27 cellular contexts compared by ENCODE assay signal in genomic region chr17:57247261-57247660, GRCh38.
"Had no signal": no experiment of that assay in that cellular context is flagged by ENCODE, and none has a peak within 500 bp of the region (broad histone marks: within the 10 kb centered on the region; RNA-seq: fewer than 3 reads in every experiment).

No MANE protein-coding gene starts in this region.

- H3K4me1 ChIP-seq: suprapubic skin, tibial artery, tibial nerve, transverse colon, upper lobe of right lung, uterus, vagina had no signal

- H3K27ac ChIP-seq: stomach, suprapubic skin, testis, thoracic aorta, tibial artery, tibial nerve, transverse colon, upper lobe of left lung, upper lobe of right lung, uterus, vagina had no signal

- H3K4me3 ChIP-seq: stomach, suprapubic skin, testis, thoracic aorta, tibial artery, tibial nerve, transverse colon, upper lobe of left lung, upper lobe of right lung, uterus, vagina had no signal

- H3K27ac Mint-ChIP-seq: stimulated activated effector memory CD8-positive, alpha-beta T cell treated with anti-CD3 and anti-CD28 coated beads, Interleukin-12 subunit alpha, Interleukin-12 subunit beta, amount 100 ng/mL, for 72 hours; stimulated activated memory B cell treated with anti-CD40 and anti-IgM and Interleukin-4, amounts not matched to agents 10 μg/mL and 1 μg/mL and 100 μg/mL, for 72 hours; stimulated activated naive B cell treated with anti-CD40 and anti-IgM and Interleukin-4, amounts not matched to agents 10 μg/mL and 1 μg/mL and 100 μg/mL, for 72 hours; stimulated activated naive CD8-positive, alpha-beta T cell treated with anti-CD3 and anti-CD28 coated beads, Interleukin-15, amount 100 ng/mL, for 72 hours; stimulated activated naive CD8-positive, alpha-beta T cell treated with anti-CD3 and anti-CD28 coated beads, Interleukin-15, Interleukin-2, amounts not matched to agents 100 ng/mL and 50 ng/mL, for 24 hours; type B pancreatic cell had no signal

- H3K27me3 ChIP-seq: stomach, suprapubic skin, testis, tibial nerve, transverse colon, upper lobe of left lung, uterus, vagina had no signal

- H3K36me3 ChIP-seq: stomach, suprapubic skin, thoracic aorta, tibial artery, tibial nerve, transverse colon, upper lobe of left lung, upper lobe of right lung, uterus, vagina had no signal

- H3K4me3 Mint-ChIP-seq: stimulated activated effector memory CD8-positive, alpha-beta T cell treated with anti-CD3 and anti-CD28 coated beads, Interleukin-12 subunit alpha, Interleukin-12 subunit beta, amount 100 ng/mL, for 72 hours; stimulated activated memory B cell treated with anti-CD40 and anti-IgM and Interleukin-4, amounts not matched to agents 10 μg/mL and 1 μg/mL and 100 μg/mL, for 72 hours; stimulated activated naive B cell treated with anti-CD40 and anti-IgM and Interleukin-4, amounts not matched to agents 10 μg/mL and 1 μg/mL and 100 μg/mL, for 72 hours; stimulated activated naive CD8-positive, alpha-beta T cell treated with anti-CD3 and anti-CD28 coated beads, Interleukin-15, amount 100 ng/mL, for 72 hours; stimulated activated naive CD8-positive, alpha-beta T cell treated with anti-CD3 and anti-CD28 coated beads, Interleukin-15, Interleukin-2, amounts not matched to agents 100 ng/mL and 50 ng/mL, for 24 hours; type B pancreatic cell had no signal

- H3K9me3 ChIP-seq: stomach, testis, thoracic aorta, tibial artery, upper lobe of right lung, uterus, vagina had no signal

- DNase-seq: stimulated activated CD4-positive, alpha-beta T cell treated with anti-CD3 and anti-CD28 coated beads, Interleukin-2, amount 100 ng/mL, for 48 hours; stimulated activated CD4-positive, alpha-beta T cell treated with anti-CD3 and anti-CD28 coated beads, Interleukin-4, amount 100 ng/mL, for 1 hour; stimulated activated CD4-positive, alpha-beta T cell treated with anti-CD3 and anti-CD28 coated beads, Interleukin-4, amount 100 ng/mL, for 24 hours; stimulated activated CD4-positive, alpha-beta T cell treated with anti-CD3 and anti-CD28 coated beads, Interleukin-4, amount 100 ng/mL, for 4 hours; stimulated activated CD8-positive, alpha-beta memory T cell treated with anti-CD3 and anti-CD28 coated beads, Interleukin-4, amount 100 ng/mL, for 48 hours; stimulated activated naive B cell treated with anti-CD40 and anti-IgM and Interleukin-4, amounts not matched to agents 10 μg/mL and 1 μg/mL and 100 μg/mL, for 72 hours; stimulated activated naive CD4-positive, alpha-beta T cell; stimulated activated naive CD4-positive, alpha-beta T cell treated with Interleukin-2 at 50 U/mL for 16 hours; stimulated activated naive CD8-positive, alpha-beta T cell treated with anti-CD3 and anti-CD28 coated beads, Interleukin-15, amount 100 ng/mL, for 72 hours; stimulated activated naive CD8-positive, alpha-beta T cell treated with anti-CD3 and anti-CD28 coated beads, Interleukin-15, Interleukin-2, amounts not matched to agents 100 U/mL and 50 U/mL, for 24 hours; stomach; substantia nigra; testis; tibial artery; transverse colon; trophoblast cell; upper lobe of left lung; upper lobe of right lung; uterus had no signal

- H3K36me3 Mint-ChIP-seq: stimulated activated effector memory CD8-positive, alpha-beta T cell treated with anti-CD3 and anti-CD28 coated beads, Interleukin-12 subunit alpha, Interleukin-12 subunit beta, amount 100 ng/mL, for 72 hours; stimulated activated memory B cell treated with anti-CD40 and anti-IgM and Interleukin-4, amounts not matched to agents 10 μg/mL and 1 μg/mL and 100 μg/mL, for 72 hours; type B pancreatic cell had no signal
